Comparison of ENCODE assay signal across 29 cellular contexts in the genomic region with DNA sequence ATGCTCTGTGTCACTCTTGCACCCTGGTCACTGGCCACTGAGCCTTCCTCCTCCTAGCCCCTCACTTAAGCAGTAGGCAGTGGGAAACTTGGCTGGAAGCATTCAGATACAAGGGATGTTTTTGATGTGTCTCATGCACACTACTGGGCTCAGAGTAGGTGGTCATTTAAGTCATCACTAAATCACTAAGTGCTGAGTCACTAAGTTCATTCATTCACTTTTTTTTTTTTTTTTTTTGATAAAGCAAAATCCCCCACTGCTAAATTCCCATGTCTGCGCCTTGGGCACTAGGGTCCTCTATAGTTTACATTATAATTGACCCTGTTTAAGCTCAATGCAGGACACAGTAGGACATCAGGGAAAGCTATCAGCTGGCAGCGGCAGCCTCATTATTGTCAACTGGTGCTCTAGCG.
A peak's percentile ranks its signal among the peaks of the same experiment; 100 is the strongest.
DNase-seq lines count a peak whose midpoint lies in the region; ATAC-seq, FAIRE-seq and TF ChIP-seq lines count a peak whose summit lies in the region.
"Had no signal": no experiment of that assay in that cellular context is flagged by ENCODE, and none has a peak within 500 bp of the region (broad histone marks: within the 10 kb centered on the region; RNA-seq: fewer than 3 reads in every experiment).

No MANE protein-coding gene starts in this region.

- peak overlapping the region; percentile 16 for H3K9ac ChIP-seq in HUES6 (ENCODE audit: low read length)

- H3K4me1 ChIP-seq in HUES6 (ENCODE audit: control insufficient read depth, insufficient read depth, low read length): peaks cover 32% of the 10 kb centered on the region
- H3K4me1 ChIP-seq: adrenal gland, left ventricle myocardium inferior, uterus had no signal

- ATAC-seq in GM19452 (IDR thresholded peaks at IDR 0.05; ENCODE audit: unreplicated experiment) (no peak), HG03354 (IDR thresholded peaks at IDR 0.05; ENCODE audit: poor library complexity, severe bottlenecking, unreplicated experiment) (no peak)
- ATAC-seq: activated T-cell treated with anti-CD3 and anti-CD28 coated beads, Interleukin-2, amount 50 U/mL, for 72 hours; naive thymus-derived CD4-positive, alpha-beta T cell; Right ventricle myocardium inferior had no signal

- intact Hi-C loops in activated CD4-positive, alpha-beta memory T cell treated with anti-CD3 and anti-CD28 coated beads for 36 hours (cut with micrococcal nuclease): no loop called here

- CTCF ChIA-PET in activated CD4-positive, alpha-beta memory T cell treated with anti-CD3 and anti-CD28 coated beads for 36 hours (lab: Charles Lee): no interaction called here

- H3K9me3 Mint-ChIP-seq in activated CD4-positive, alpha-beta memory T cell treated with anti-CD3 and anti-CD28 coated beads for 36 hours: no peaks in the 10 kb centered on the region
- H3K9me3 Mint-ChIP-seq: activated T-cell treated with anti-CD3 and anti-CD28 coated beads, Interleukin-2, amount 50 U/mL, for 72 hours; CD4-positive, CD25-positive, alpha-beta regulatory T cell; immature natural killer cell; naive thymus-derived CD4-positive, alpha-beta T cell; stimulated activated naive CD8-positive, alpha-beta T cell treated with anti-CD3 and anti-CD28 coated beads, Interleukin-15, Interleukin-2, amounts not matched to agents 100 ng/mL and 50 ng/mL, for 24 hours had no signal

- TF ChIP-seq CTCF in bronchial epithelial cell (IDR thresholded peaks at IDR 0.05; ENCODE audit: insufficient read depth, low read length, severe bottlenecking): no peak

- H3K27me3 Mint-ChIP-seq in activated CD4-positive, alpha-beta memory T cell treated with anti-CD3 and anti-CD28 coated beads for 36 hours: no peaks in the 10 kb centered on the region
- H3K27me3 Mint-ChIP-seq: CD4-positive, CD25-positive, alpha-beta regulatory T cell; stimulated activated naive CD8-positive, alpha-beta T cell treated with anti-CD3 and anti-CD28 coated beads, Interleukin-15, Interleukin-2, amounts not matched to agents 100 ng/mL and 50 ng/mL, for 24 hours had no signal

- H3K27ac ChIP-seq in HUES6 (ENCODE audit: low read depth, low read length): no peak overlapping the region
- H3K27ac ChIP-seq: adrenal gland, epithelial cell of prostate, left ventricle myocardium inferior, thoracic aorta, uterus had no signal

- H3K27me3 ChIP-seq in HUES6 (ENCODE audit: control insufficient read depth, insufficient read depth, low read length) (peaks cover 99% of the 10 kb centered on the region), bronchial epithelial cell (ENCODE audit: control insufficient read depth, insufficient read depth, low read length) (no peaks in the 10 kb centered on the region)
- H3K27me3 ChIP-seq: uterus had no signal

- H3K36me3 Mint-ChIP-seq in activated CD4-positive, alpha-beta memory T cell treated with anti-CD3 and anti-CD28 coated beads for 36 hours: no peaks in the 10 kb centered on the region
- H3K36me3 Mint-ChIP-seq: CD4-positive, CD25-positive, alpha-beta regulatory T cell; immature natural killer cell; naive thymus-derived CD4-positive, alpha-beta T cell had no signal

- no peaks in the 10 kb centered on the region for H3K9me3 ChIP-seq in HUES6 (ENCODE audit: control insufficient read depth, insufficient read depth, low read depth, low read length)
- H3K9me3 ChIP-seq: adrenal gland, left ventricle myocardium inferior, thoracic aorta, uterus had no signal

- H3K4me1 Mint-ChIP-seq in activated CD4-positive, alpha-beta memory T cell treated with anti-CD3 and anti-CD28 coated beads for 36 hours (ENCODE audit: low read depth): no peaks in the 10 kb centered on the region
- H3K4me1 Mint-ChIP-seq: naive thymus-derived CD4-positive, alpha-beta T cell had no signal

- POLR2A ChIA-PET in activated CD4-positive, alpha-beta memory T cell treated with anti-CD3 and anti-CD28 coated beads for 36 hours (lab: Charles Lee): no interaction called here

- FAIRE-seq in bronchial epithelial cell (lab: Jason Lieb, UNC): no peak
- FAIRE-seq: colon, GM12892 had no signal

- H3K27ac Mint-ChIP-seq in activated CD4-positive, alpha-beta memory T cell treated with anti-CD3 and anti-CD28 coated beads for 36 hours: no peak overlapping the region
- H3K27ac Mint-ChIP-seq: activated T-cell treated with anti-CD3 and anti-CD28 coated beads, Interleukin-2, amount 50 U/mL, for 72 hours; CD4-positive, CD25-positive, alpha-beta regulatory T cell; immature natural killer cell; naive thymus-derived CD4-positive, alpha-beta T cell; stimulated activated naive CD8-positive, alpha-beta T cell treated with anti-CD3 and anti-CD28 coated beads, Interleukin-15, Interleukin-2, amounts not matched to agents 100 ng/mL and 50 ng/mL, for 24 hours had no signal

- DNase-seq in AG20443 (ENCODE audit: low spot score): peak; percentile 24
- peak; percentile 19 for DNase-seq in bronchial epithelial cell (ENCODE audit: low read depth)
- peak; percentile 50 for DNase-seq in islet precursor cell
- DNase-seq in NCI-H2081 (lab: John Stamatoyannopoulos, UW): no peak
- no peak for DNase-seq in activated CD4-positive, alpha-beta memory T cell treated with anti-CD3 and anti-CD28 coated beads for 36 hours
- DNase-seq: 8988T; activated CD4-positive, alpha-beta T cell treated with anti-CD3 and anti-CD28 coated beads, Interleukin-2, amount 50 U/mL, for 1 hour; activated naive CD4-positive, alpha-beta T cell treated with Interleukin-2 at 50 U/mL for 16 hours; activated T-cell treated with anti-CD3 and anti-CD28 coated beads, Interleukin-2, amount 50 U/mL, for 72 hours; adrenal gland; CD4-positive, CD25-positive, alpha-beta regulatory T cell; effector CD4-positive, alpha-beta T cell; immature natural killer cell; left ventricle myocardium inferior; midbrain; naive thymus-derived CD4-positive, alpha-beta T cell; NCI-H146; NCI-H510A; OCI-M1; uterus had no signal

- H3K4me3 ChIP-seq in HUES6 (ENCODE audit: low read depth, low read length) (no peak overlapping the region; the same call in 1 of the 2 replicates), bronchial epithelial cell (ENCODE audit: low read depth, low read length) (no peak overlapping the region)
- H3K4me3 ChIP-seq: adrenal gland, left ventricle myocardium inferior, thoracic aorta, uterus had no signal

- no peak overlapping the region for H3K4me3 Mint-ChIP-seq in activated CD4-positive, alpha-beta memory T cell treated with anti-CD3 and anti-CD28 coated beads for 36 hours
- H3K4me3 Mint-ChIP-seq: activated T-cell treated with anti-CD3 and anti-CD28 coated beads, Interleukin-2, amount 50 U/mL, for 72 hours; CD4-positive, CD25-positive, alpha-beta regulatory T cell; immature natural killer cell; naive thymus-derived CD4-positive, alpha-beta T cell; stimulated activated naive CD8-positive, alpha-beta T cell treated with anti-CD3 and anti-CD28 coated beads, Interleukin-15, Interleukin-2, amounts not matched to agents 100 ng/mL and 50 ng/mL, for 24 hours had no signal

- H3K36me3 ChIP-seq in HUES6 (ENCODE audit: control insufficient read depth, insufficient read depth, low read length) (no peaks in the 10 kb centered on the region), bronchial epithelial cell (ENCODE audit: control insufficient read depth, insufficient read depth, low read length) (no peaks in the 10 kb centered on the region)
- H3K36me3 ChIP-seq: adrenal gland, left ventricle myocardium inferior, thoracic aorta, uterus had no signal

Comparison
In these comparisons a context has a peak if more than half of its experiments do, and no peak if none do; other contexts are left out.
1. DNase-seq: peak in AG20443 (single experiment), bronchial epithelial cell (single experiment) and islet precursor cell (single experiment); none in NCI-H2081 (0 of 2) and activated CD4-positive, alpha-beta memory T cell treated with anti-CD3 and anti-CD28 coated beads for 36 hours (single experiment).